Comparison of ENCODE assay signal across 8 cellular contexts in genomic region chr17:39623356-39623950, GRCh38. TPM values are rescaled to one million over a fixed set of nuclear protein-coding genes. Genes with fewer than 3 reads are reported as not detected.
DNase-seq lines count a peak whose midpoint lies in the region; ATAC-seq and TF ChIP-seq lines count a peak whose summit lies in the region.

No MANE protein-coding gene starts in this region.

- H3K27me3 ChIP-seq in SJSA1 (replicated peaks) (peaks cover 37% of the 10 kb centered on the region), osteoblast (ENCODE audit: insufficient read depth, low read length) (peaks cover 46% of the 10 kb centered on the region), thoracic aorta (replicated peaks; ENCODE audit: insufficient read depth) (no peaks in the 10 kb centered on the region)

- TF ChIP-seq CTCF in GM10248 (IDR thresholded peaks at IDR 0.05; ENCODE audit: control extremely low read depth, extremely low read depth, low read depth, missing control alignments) (peak; percentile 94), LNCaP clone FGC (IDR thresholded peaks at IDR 0.05; ENCODE audit: control insufficient read depth, extremely low read depth, insufficient read depth) (peak; percentile 91), osteoblast (IDR thresholded peaks at IDR 0.05; ENCODE audit: extremely low read depth, low read depth, low read length) (peak; percentile 86), thoracic aorta (IDR thresholded peaks at IDR 0.05) (peak; percentile 93)

- POLR2A ChIA-PET in GM10248 (lab: Yijun Ruan, JAX) = interaction anchor here (0.6 kb wide), 2 partner anchors 9 to 174 kb away, joined by 3 to 4 read pairs; no protein-coding TSS in a partner anchor

- no peaks in the 10 kb centered on the region for H3K9me3 ChIP-seq in SJSA1 (replicated peaks)
- no peaks in the 10 kb centered on the region for H3K9me3 ChIP-seq in osteoblast (ENCODE audit: low read depth, low read length)
- no peaks in the 10 kb centered on the region for H3K9me3 ChIP-seq in thoracic aorta

- H3K36me3 ChIP-seq in SJSA1 = no peaks in the 10 kb centered on the region
- no peaks in the 10 kb centered on the region for H3K36me3 ChIP-seq in osteoblast (ENCODE audit: insufficient read depth, low read length)
- H3K36me3 ChIP-seq in thoracic aorta = no peaks in the 10 kb centered on the region

- CTCF ChIA-PET in GM10248 (lab: Yijun Ruan, JAX) = interaction anchor here (0.6 to 9.5 kb wide), 42 partner anchors 9 to 463 kb away, joined by 3 to 166 read pairs (median 4); partner anchors contain the start of genes MIEN1, PNMT, PSMD3 and STARD3

- DNase-seq in GM10248 (ENCODE audit: extremely low spot score) = peak; percentile 84
- DNase-seq in LNCaP clone FGC (ENCODE audit: low read depth) = peak; percentile 58
- DNase-seq in SJSA1 (ENCODE audit: low read depth in 1 of 2, low spot score in 2 of 2) = peak; percentile 50 to 78
- peak; percentile 95 for DNase-seq in activated effector memory CD4-positive, alpha-beta T cell treated with anti-CD3 and anti-CD28 coated beads, Interleukin-2, amount 50 U/mL, for 16 hours
- peak; percentile 79 for DNase-seq in foreskin melanocyte
- DNase-seq in osteoblast (ENCODE audit: insufficient read length, low spot score, missing footprints) = peak; percentile 98
- DNase-seq in thoracic aorta (ENCODE audit: low spot score) = peak; percentile 42

- no peak overlapping the region for H3K4me2 ChIP-seq in osteoblast (ENCODE audit: insufficient read depth, low read length)

- no peak overlapping the region for H3K27ac ChIP-seq in SJSA1
- no peak overlapping the region for H3K27ac ChIP-seq in osteoblast (ENCODE audit: low read depth, low read length)
- no peak overlapping the region for H3K27ac ChIP-seq in thoracic aorta

- H3K4me3 ChIP-seq in LNCaP clone FGC (ENCODE audit: low read depth, low read length) (no peak overlapping the region), SJSA1 (no peak overlapping the region), osteoblast (ENCODE audit: insufficient read depth, low read length) (no peak overlapping the region), thoracic aorta (no peak overlapping the region)

- no peak overlapping the region for H2AFZ ChIP-seq in osteoblast (ENCODE audit: low read length)

- peaks cover 11% of the 10 kb centered on the region for H3K4me1 ChIP-seq in SJSA1 (replicated peaks)
- H3K4me1 ChIP-seq in osteoblast (ENCODE audit: insufficient read depth, low read length) = peaks cover 5% of the 10 kb centered on the region
- peaks cover 3 to 28% of the 10 kb centered on the region in 2 donors for H3K4me1 ChIP-seq in thoracic aorta (ENCODE audit: control insufficient read depth in 1 of 2, low read depth in 2 of 2)

- peak; percentile 25 for ATAC-seq in thoracic aorta (ENCODE audit: insufficient number of reproducible peaks, low FRiP score, low read depth)
- ATAC-seq in GM19324 (IDR thresholded peaks at IDR 0.05; ENCODE audit: low FRiP score, unreplicated experiment) = no peak

- no peaks in the 10 kb centered on the region for H3K79me2 ChIP-seq in osteoblast (ENCODE audit: insufficient read depth, low read length)

- H4K20me1 ChIP-seq in osteoblast (ENCODE audit: insufficient read depth, low read length) = peaks cover 4% of the 10 kb centered on the region

RNA-seq across cellular contexts. Expression of gene PPP1R1B, which starts 3.3 kb away (rescaled TPM):
- total RNA-seq in SJSA1 (2014; rRNA removed; shearing (Covaris generic)) = not detected in 2 replicates
- total RNA-seq in osteoblast (not detected in 2 replicates), thoracic aorta (1 to 10 TPM in 1 of 2 donors, under 1 TPM in 1; 0.27 to 2.1 TPM)

RNA-seq across cellular contexts. Expression of gene STARD3, which starts 13.5 kb away (rescaled TPM):
- 27.8 and 46.6 TPM in 2 replicates for total RNA-seq in SJSA1 (2014; rRNA removed; shearing (Covaris generic))
- total RNA-seq in osteoblast (31.5 and 35.8 TPM in 2 replicates), thoracic aorta (10 to 100 TPM; 52.5 to 67.7 TPM)

RNA-seq across cellular contexts. Expression of gene NEUROD2, which starts 15.7 kb away (rescaled TPM):
- total RNA-seq in SJSA1 (2014; rRNA removed; shearing (Covaris generic)) = not detected in 2 replicates
- total RNA-seq in osteoblast (not detected in 2 replicates), thoracic aorta (not detected)

RNA-seq across cellular contexts. Expression of gene TCAP, which starts 41.7 kb away (rescaled TPM):
- total RNA-seq in SJSA1 (2014; rRNA removed; shearing (Covaris generic)) = 0.11 TPM in 1 of 2 replicates, not detected in the other
- total RNA-seq in osteoblast = 0.29 and 0.36 TPM in 2 replicates
- 10 to 100 TPM in 1 of 2 donors, 1 to 10 TPM in 1; 6.4 to 16.9 TPM for total RNA-seq in thoracic aorta

RNA-seq across cellular contexts. Expression of gene PNMT, which starts 44.8 kb away (rescaled TPM):
- total RNA-seq in SJSA1 (2014; rRNA removed; shearing (Covaris generic)) = not detected in 2 replicates
- total RNA-seq in osteoblast (not detected in 2 replicates), thoracic aorta (10 to 100 TPM in 1 of 2 donors, 1 to 10 TPM in 1; 3.1 to 22.9 TPM)

Comparison
In these comparisons a context has a peak if more than half of its experiments do, and no peak if none do; other contexts are left out.
1. DNase-seq: peak in every context shown above with its lines; median percentile 98 in osteoblast; 95 in activated effector memory CD4-positive, alpha-beta T cell treated with anti-CD3 and anti-CD28 coated beads, Interleukin-2, amount 50 U/mL, for 16 hours; 84 in GM10248; 79 in foreskin melanocyte; 64 in SJSA1; 58 in LNCaP clone FGC; 42 in thoracic aorta.